In genomic region chr7:91293840-91294239, GRCh38 we compare ENCODE assay signal across 19 cellular contexts. TPM values are rescaled to one million over a fixed set of nuclear protein-coding genes. Genes with fewer than 3 reads are reported as not detected.
DNase-seq lines count a peak whose midpoint lies in the region; ATAC-seq and TF ChIP-seq lines count a peak whose summit lies in the region.
"Had no signal": no experiment of that assay in that cellular context is flagged by ENCODE, and none has a peak within 500 bp of the region (broad histone marks: within the 10 kb centered on the region; RNA-seq: fewer than 3 reads in every experiment).

No MANE protein-coding gene starts in this region.

- ATAC-seq in RWPE2 (ENCODE audit: low read depth) (peak; percentile 52; the same call in 2 of the 3 replicates), HG03521 (IDR thresholded peaks at IDR 0.05; ENCODE audit: unreplicated experiment) (no peak), HG03378 (IDR thresholded peaks at IDR 0.05; ENCODE audit: unreplicated experiment) (no peak)

- no peak overlapping the region for H3K27ac ChIP-seq in RWPE2 (ENCODE audit: poor library complexity, severe bottlenecking)
- H3K27ac ChIP-seq: KMS-11, PC-9 had no signal

- no peak overlapping the region for H3K4me3 ChIP-seq in RWPE2 (ENCODE audit: severe bottlenecking)
- no peak overlapping the region for H3K4me3 ChIP-seq in epithelial cell of esophagus (ENCODE audit: low read length)
- H3K4me3 ChIP-seq: HAP-1, PC-9 had no signal

- H3K4me1 ChIP-seq in RWPE2 (ENCODE audit: insufficient read depth, poor library complexity, severe bottlenecking), result no peaks in the 10 kb centered on the region
- H3K4me1 ChIP-seq: HAP-1 had no signal

- H3K27me3 ChIP-seq in RWPE2 (ENCODE audit: insufficient read depth, poor library complexity, severe bottlenecking), result no peaks in the 10 kb centered on the region

- no peak for TF ChIP-seq CTCF in RWPE2 (IDR thresholded peaks at IDR 0.05; ENCODE audit: poor library complexity, severe bottlenecking)
- TF ChIP-seq CTCF in epithelial cell of esophagus (IDR thresholded peaks at IDR 0.05; ENCODE audit: insufficient read depth, low read depth, low read length, missing control alignments), result no peak

- H3K36me3 ChIP-seq in RWPE2 (ENCODE audit: low read depth), result no peaks in the 10 kb centered on the region
- H3K36me3 ChIP-seq: HAP-1 had no signal

- no peak for DNase-seq in RWPE2 (ENCODE audit: low spot score)
- DNase-seq in epithelial cell of esophagus (ENCODE audit: low read depth), result peak; percentile 80
- peak; percentile 49 for DNase-seq in kidney tubule cell (ENCODE audit: low spot score)
- peak; percentile 45 for DNase-seq in renal cortical epithelial cell (ENCODE audit: low read depth)
- DNase-seq in activated CD4-positive, alpha-beta T cell treated with anti-CD3 and anti-CD28 coated beads, Interleukin-2, amount 50 U/mL, for 4 hours, result no peak
- DNase-seq: C1 segment of cervical spinal cord; CD4-positive, alpha-beta memory T cell; COR-L47; GOT3; IMR-90; NCI-H1417 treated with DMSO at 0.1 percent for 48 hours; NCI-H2081 treated with DMSO at 0.1 percent for 48 hours; NCI-H774; PC-9; SHP77 treated with DMSO at 0.1 percent for 48 hours had no signal

- no peaks in the 10 kb centered on the region for H3K9me3 ChIP-seq in RWPE2 (ENCODE audit: severe bottlenecking)
- H3K9me3 ChIP-seq: HAP-1 had no signal

RNA-seq across cellular contexts. Expression of gene FZD1, which starts 29.6 kb away (rescaled TPM):
- 8.0 and 20.6 TPM in 2 replicates for total RNA-seq in renal cortical epithelial cell

Comparison
In these comparisons a context has a peak if more than half of its experiments do, and no peak if none do; other contexts are left out.
1. DNase-seq: peak in epithelial cell of esophagus (single experiment), kidney tubule cell (single experiment) and renal cortical epithelial cell (single experiment); none in RWPE2 (single experiment) and activated CD4-positive, alpha-beta T cell treated with anti-CD3 and anti-CD28 coated beads, Interleukin-2, amount 50 U/mL, for 4 hours (0 of 2).